ENCODE assay signal across 3 cellular contexts in genomic region chr6:155157101-155157500, GRCh38.
TF ChIP-seq lines count a peak whose summit lies in the region.

No MANE protein-coding gene starts in this region.

TF ChIP-seq in IMR-90, 13 proteins besides CTCF, POLR2A, EP300 and RAD21:
- TF ChIP-seq CHD1 (IDR thresholded peaks at IDR 0.05; ENCODE audit: low read depth, low read length) (no peak), NFE2L2 (IDR thresholded peaks at IDR 0.05; ENCODE audit: low read depth, low read length) (no peak), CEBPB (IDR thresholded peaks at IDR 0.05; ENCODE audit: low read depth, low read length) (peak; percentile 68), FOS (IDR thresholded peaks at IDR 0.05; ENCODE audit: low read depth, low read length) (no peak)

TF ChIP-seq in K562, 482 proteins besides CTCF, POLR2A, EP300 and RAD21:
- TF ChIP-seq CEBPG (CRISPR knock-in tag; IDR thresholded peaks at IDR 0.05): no peak
- TF ChIP-seq CEBPG (tag; conservative IDR thresholded peaks at IDR 0.05 in 1 of 2, IDR thresholded peaks at IDR 0.05 in 1 of 2): peak; percentile 22 to 57; a peak in 2 of 4 replicates
- no peak for TF ChIP-seq ETV1 (tag; conservative IDR thresholded peaks at IDR 0.05; ENCODE audit: low read depth)
- TF ChIP-seq CEBPB (tag; IDR thresholded peaks at IDR 0.05): peak; percentile 70

TF ChIP-seq in HEK293T, 16 proteins besides CTCF, POLR2A, EP300 and RAD21:
- TF ChIP-seq FOXK2 (IDR thresholded peaks at IDR 0.05): no peak
- TF ChIP-seq SP1 (IDR thresholded peaks at IDR 0.05): no peak
- TF ChIP-seq BHLHE40 (IDR thresholded peaks at IDR 0.05; ENCODE audit: borderline replicate concordance): no peak
- TF ChIP-seq TARDBP (IDR thresholded peaks at IDR 0.05): no peak
- TF ChIP-seq FOXA1 (IDR thresholded peaks at IDR 0.05): no peak
- no peak for TF ChIP-seq LEF1 (IDR thresholded peaks at IDR 0.05; ENCODE audit: borderline replicate concordance)
- no peak for TF ChIP-seq ARNT (IDR thresholded peaks at IDR 0.05)
- no peak for TF ChIP-seq FOXM1 (IDR thresholded peaks at IDR 0.05; ENCODE audit: borderline replicate concordance)
- TF ChIP-seq ELF4 (IDR thresholded peaks at IDR 0.05): no peak
- TF ChIP-seq SUZ12 (IDR thresholded peaks at IDR 0.05): no peak
- no peak for TF ChIP-seq NFRKB (IDR thresholded peaks at IDR 0.05)
- TF ChIP-seq PKNOX1 (IDR thresholded peaks at IDR 0.05): no peak
- no peak for TF ChIP-seq HDGF (IDR thresholded peaks at IDR 0.05; ENCODE audit: borderline replicate concordance)
